9 cellular contexts compared by ENCODE assay signal in the genomic region with DNA sequence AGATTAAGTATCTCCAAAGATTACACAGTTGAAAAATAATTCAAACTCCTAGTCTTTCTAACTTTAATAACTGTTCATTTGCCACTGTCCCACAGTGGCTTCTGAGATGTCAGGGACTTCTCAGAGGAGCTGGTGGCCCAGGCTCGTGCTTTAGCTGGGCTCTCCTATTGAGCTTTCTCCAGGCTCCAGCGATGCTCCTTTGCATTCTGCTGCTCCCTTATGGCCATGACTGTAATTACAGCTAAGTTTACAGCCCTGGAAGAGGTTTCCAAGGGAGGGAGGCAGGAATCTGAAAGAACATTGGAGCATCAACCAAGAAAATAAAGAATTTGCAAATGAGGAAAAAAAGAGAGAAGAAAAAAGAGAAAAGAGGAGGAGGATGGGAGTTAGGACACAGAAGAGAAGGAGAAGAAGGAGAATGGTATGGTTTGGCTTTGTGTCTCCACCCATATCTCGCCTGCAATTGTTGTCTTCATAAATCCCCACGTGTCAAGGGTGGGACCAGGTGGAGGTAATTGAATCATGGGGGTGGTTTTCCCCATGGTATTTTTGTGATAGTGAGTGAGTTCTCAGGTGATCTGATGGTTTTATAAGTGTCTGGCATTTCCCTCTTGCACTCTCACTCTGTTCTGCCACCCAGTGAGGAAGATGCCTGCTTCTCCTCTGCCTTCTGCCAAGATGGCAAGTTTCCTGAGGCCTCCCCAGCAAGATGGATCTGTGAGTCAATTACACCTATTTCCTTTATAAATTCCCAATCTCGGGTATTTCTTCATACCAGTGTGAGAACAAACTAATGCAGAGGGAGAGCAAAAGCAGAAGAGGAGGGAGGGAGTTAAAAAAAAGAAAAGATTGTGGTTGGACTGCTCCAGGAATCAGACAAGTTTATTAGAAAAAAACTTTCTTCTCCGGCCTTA.
A peak's percentile ranks its signal among the peaks of the same experiment; 100 is the strongest.
DNase-seq lines count a peak whose midpoint lies in the region; ATAC-seq and TF ChIP-seq lines count a peak whose summit lies in the region.
"Had no signal": no experiment of that assay in that cellular context is flagged by ENCODE, and none has a peak within 500 bp of the region (broad histone marks: within the 10 kb centered on the region; RNA-seq: fewer than 3 reads in every experiment).

No MANE protein-coding gene starts in this region.

- no peak for DNase-seq in BJ (ENCODE audit: low read depth)
- peak; percentile 66 to 71 for DNase-seq in NCI-H2081 (lab: John Stamatoyannopoulos, UW)
- DNase-seq in astrocyte of the hippocampus (ENCODE audit: low read depth, low spot score), result peak; percentile 92
- DNase-seq in left lobe of liver (ENCODE audit: low spot score), result no peak
- DNase-seq in CD4-positive, alpha-beta memory T cell, result no peak
- DNase-seq: naive B cell had no signal

- H3K4me1 Mint-ChIP-seq in CD4-positive, alpha-beta memory T cell, result no peaks in the 10 kb centered on the region
- H3K4me1 Mint-ChIP-seq: naive B cell had no signal

- no peak overlapping the region for H3K4me3 Mint-ChIP-seq in CD4-positive, alpha-beta memory T cell
- H3K4me3 Mint-ChIP-seq: naive B cell had no signal

- peaks cover 0 to 1% of the 10 kb centered on the region in 2 donors for H3K27me3 Mint-ChIP-seq in CD4-positive, alpha-beta memory T cell

- peaks cover 0 to 22% (median 8%) of the 10 kb centered on the region in 8 donors for H3K9me3 Mint-ChIP-seq in CD4-positive, alpha-beta memory T cell

- intact Hi-C loops in CD4-positive, alpha-beta memory T cell (cut with micrococcal nuclease), result no loop called here

- H3K27ac Mint-ChIP-seq in CD4-positive, alpha-beta memory T cell, result peak overlapping the region in 2 of 7 donors; percentile 54 to 73
- H3K27ac Mint-ChIP-seq: naive B cell had no signal

- no peak overlapping the region for H3K4me3 ChIP-seq in BJ (ENCODE audit: low read depth, low read length)
- H3K4me3 ChIP-seq in CD4-positive, alpha-beta memory T cell (ENCODE audit: low read length in 2 of 2), result no peak overlapping the region

- TF ChIP-seq CTCF in BJ (IDR thresholded peaks at IDR 0.05; ENCODE audit: insufficient read depth, low read depth, low read length), result peak; percentile 75

- no peaks in the 10 kb centered on the region for H3K36me3 Mint-ChIP-seq in CD4-positive, alpha-beta memory T cell
- H3K36me3 Mint-ChIP-seq: naive B cell had no signal

- no peaks in the 10 kb centered on the region for H3K9me3 ChIP-seq in CD4-positive, alpha-beta memory T cell (ENCODE audit: control insufficient read depth in 1 of 2, low read length in 2 of 2)

- no peaks in the 10 kb centered on the region for H3K27me3 ChIP-seq in BJ (ENCODE audit: control insufficient read depth, insufficient read depth, low read length)
- no peaks in the 10 kb centered on the region for H3K27me3 ChIP-seq in CD4-positive, alpha-beta memory T cell (ENCODE audit: insufficient read depth, low read length)

- ATAC-seq in GM18511 (IDR thresholded peaks at IDR 0.05; ENCODE audit: unreplicated experiment) (peak; percentile 79), HG02973 (IDR thresholded peaks at IDR 0.05; ENCODE audit: unreplicated experiment) (peak; percentile 93), left lobe of liver (peak; percentile 94), GM21737 (IDR thresholded peaks at IDR 0.05; ENCODE audit: unreplicated experiment) (no peak)

- no peak overlapping the region for H3K27ac ChIP-seq in CD4-positive, alpha-beta memory T cell (ENCODE audit: low read depth, low read length)

- H3K4me1 ChIP-seq in CD4-positive, alpha-beta memory T cell (ENCODE audit: insufficient read depth, low read length), result no peaks in the 10 kb centered on the region

- CTCF ChIA-PET in BJ (lab: Yijun Ruan, JAX), result interaction anchor here (0.6 to 3.1 kb wide), 24 partner anchors 9 to 1461 kb away, joined by 3 to 17 read pairs (median 4); no protein-coding TSS in a partner anchor
- CTCF ChIA-PET in CD4-positive, alpha-beta memory T cell (lab: Charles Lee; ENCODE audit: partially characterized antibody), result no interaction called here

- POLR2A ChIA-PET in BJ (lab: Charles Lee), result interaction anchor here (0.7 kb wide), 1 partner anchor 158 kb away, joined by 4 read pairs; no protein-coding TSS in a partner anchor
- POLR2A ChIA-PET in CD4-positive, alpha-beta memory T cell (lab: Charles Lee; ENCODE audit: partially characterized antibody), result no interaction called here

- H3K36me3 ChIP-seq in BJ (ENCODE audit: control insufficient read depth, insufficient read depth, low read length), result no peaks in the 10 kb centered on the region
- H3K36me3 ChIP-seq in CD4-positive, alpha-beta memory T cell (ENCODE audit: insufficient read depth, low read length), result no peaks in the 10 kb centered on the region

Comparison
In these comparisons a context has a peak if more than half of its experiments do, and no peak if none do; other contexts are left out.
1. DNase-seq: peak in NCI-H2081 (2 of 2) and astrocyte of the hippocampus (single experiment); none in BJ (single experiment), left lobe of liver (single experiment) and CD4-positive, alpha-beta memory T cell (0 of 5).